ENCODE assay signal across 33 cellular contexts in the genomic region with DNA sequence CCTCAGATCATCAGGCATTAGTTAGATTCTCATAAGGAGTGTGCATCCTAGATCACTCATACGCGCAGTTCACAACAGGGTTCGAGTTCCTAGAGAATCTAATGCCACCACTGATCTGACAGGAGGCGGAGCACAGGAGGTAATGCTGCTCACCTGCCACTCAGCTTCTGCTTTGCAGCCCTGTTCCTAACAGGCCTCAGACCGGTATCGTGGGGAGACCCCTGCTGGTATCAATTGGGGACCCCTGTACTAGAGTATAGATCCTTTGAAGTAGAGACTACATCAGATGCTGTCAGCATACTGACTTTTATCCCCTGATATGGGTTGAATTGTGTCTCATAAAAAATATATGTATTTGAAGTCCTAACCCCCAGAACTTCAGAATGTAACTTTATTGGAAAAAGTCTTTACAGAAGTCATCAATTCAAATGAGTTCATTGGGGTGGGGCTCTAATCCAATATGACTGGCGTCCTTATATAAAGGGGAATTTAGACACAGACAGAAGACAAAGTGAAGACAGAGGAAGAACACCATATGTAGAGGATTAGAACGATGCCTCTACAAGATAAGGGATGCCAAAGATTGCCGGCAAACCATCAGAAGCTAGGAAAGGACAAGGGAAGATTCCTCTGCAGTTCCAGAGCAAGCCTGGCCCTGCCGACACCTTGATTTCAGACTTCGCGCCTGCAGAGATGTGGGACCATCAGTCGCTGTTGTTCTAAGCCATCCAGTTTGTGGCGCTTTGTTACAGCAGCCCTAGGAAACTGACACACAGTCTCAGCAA.
"Had no signal": no experiment of that assay in that cellular context is flagged by ENCODE, and none has a peak within 500 bp of the region (broad histone marks: within the 10 kb centered on the region; RNA-seq: fewer than 3 reads in every experiment).

No MANE protein-coding gene starts in this region.

- H3K4me2 ChIP-seq: hepatocyte had no signal

- H3K4me3 Mint-ChIP-seq: activated naive CD4-positive, alpha-beta T cell treated with anti-CD3 and anti-CD28 coated beads for 36 hours; activated naive CD8-positive, alpha-beta T cell treated with anti-CD3 and anti-CD28 coated beads for 36 hours; activated T-cell treated with anti-CD3 and anti-CD28 coated beads, Interleukin-2, amount 50 U/mL, for 72 hours; naive thymus-derived CD4-positive, alpha-beta T cell; neural crest cell; stimulated activated naive B cell treated with anti-CD40 and anti-IgM and Interleukin-4, amounts not matched to agents 10 μg/mL and 1 μg/mL and 100 μg/mL, for 72 hours; T-helper 2 cell treated with Interferon-gamma antibody and Interleukin-4, amounts not matched to agents 5 μg/mL and 100 μg/mL, for 36 hours had no signal

- H3K27ac Mint-ChIP-seq: activated naive CD4-positive, alpha-beta T cell treated with anti-CD3 and anti-CD28 coated beads for 36 hours; activated naive CD8-positive, alpha-beta T cell treated with anti-CD3 and anti-CD28 coated beads for 36 hours; activated T-cell treated with anti-CD3 and anti-CD28 coated beads, Interleukin-2, amount 50 U/mL, for 72 hours; naive thymus-derived CD4-positive, alpha-beta T cell; stimulated activated naive B cell treated with anti-CD40 and anti-IgM and Interleukin-4, amounts not matched to agents 10 μg/mL and 1 μg/mL and 100 μg/mL, for 72 hours; T-helper 2 cell treated with Interferon-gamma antibody and Interleukin-4, amounts not matched to agents 5 μg/mL and 100 μg/mL, for 36 hours had no signal

- H3K4me1 ChIP-seq: adrenal gland, ascending aorta, gastroesophageal sphincter, pancreas, prostate gland, stomach, suprapubic skin had no signal

- FAIRE-seq: kidney, pancreas had no signal

- H3K27me3 Mint-ChIP-seq: activated naive CD8-positive, alpha-beta T cell treated with anti-CD3 and anti-CD28 coated beads for 36 hours; stimulated activated naive B cell treated with anti-CD40 and anti-IgM and Interleukin-4, amounts not matched to agents 10 μg/mL and 1 μg/mL and 100 μg/mL, for 72 hours had no signal

- H3K27ac ChIP-seq: adrenal gland, ascending aorta, coronary artery, dorsolateral prefrontal cortex, gastroesophageal sphincter, hepatocyte, pancreas, prostate gland, stomach, suprapubic skin, tibial artery had no signal

- H3K27me3 ChIP-seq: adrenal gland, ascending aorta, brain microvascular endothelial cell, gastroesophageal sphincter, hepatocyte, pancreas, stomach, suprapubic skin, tibial artery had no signal

- ATAC-seq: activated T-cell treated with anti-CD3 and anti-CD28 coated beads, Interleukin-2, amount 50 U/mL, for 72 hours; gastroesophageal sphincter; naive thymus-derived CD4-positive, alpha-beta T cell; pancreas; stimulated activated naive B cell treated with anti-CD40 and anti-IgM and Interleukin-4, amounts not matched to agents 10 μg/mL and 1 μg/mL and 100 μg/mL, for 72 hours had no signal

- DNase-seq: activated CD4-positive, alpha-beta T cell treated with anti-CD3 and anti-CD28 coated beads for 4 hours; activated CD4-positive, alpha-beta T cell treated with anti-CD3 and anti-CD28 coated beads, Interleukin-2, amount 50 U/mL, for 4 hours; activated CD4-positive, CD25-positive, alpha-beta regulatory T cell; activated effector memory CD4-positive, alpha-beta T cell treated with anti-CD3 and anti-CD28 coated beads, Interleukin-2, amount 50 U/mL, for 16 hours; activated naive CD4-positive, alpha-beta T cell treated with anti-CD3 and anti-CD28 coated beads for 36 hours; activated naive CD8-positive, alpha-beta T cell treated with anti-CD3 and anti-CD28 coated beads for 36 hours; activated T-cell treated with anti-CD3 and anti-CD28 coated beads for 4 hours; activated T-cell treated with anti-CD3 and anti-CD28 coated beads, Interleukin-2, amount 50 U/mL, for 72 hours; adrenal gland; dorsolateral prefrontal cortex; effector memory CD4-positive, alpha-beta T cell; erythroblast; kidney; midbrain; naive thymus-derived CD4-positive, alpha-beta T cell; nucleus accumbens; pancreas; retina; stimulated activated CD4-positive, alpha-beta T cell treated with anti-CD3 and anti-CD28 coated beads, Interleukin-15, amount 100 ng/mL, for 24 hours; stimulated activated CD4-positive, alpha-beta T cell treated with anti-CD3 and anti-CD28 coated beads, Interleukin-2, amount 100 ng/mL, for 24 hours; stimulated activated naive B cell treated with anti-CD40 and anti-IgM and Interleukin-4, amounts not matched to agents 10 μg/mL and 1 μg/mL and 100 μg/mL, for 72 hours; stomach; T-helper 1 cell; tibial artery had no signal

- H3K9me3 Mint-ChIP-seq: activated naive CD4-positive, alpha-beta T cell treated with anti-CD3 and anti-CD28 coated beads for 36 hours; activated naive CD8-positive, alpha-beta T cell treated with anti-CD3 and anti-CD28 coated beads for 36 hours; stimulated activated naive B cell treated with anti-CD40 and anti-IgM and Interleukin-4, amounts not matched to agents 10 μg/mL and 1 μg/mL and 100 μg/mL, for 72 hours; T-helper 2 cell treated with Interferon-gamma antibody and Interleukin-4, amounts not matched to agents 5 μg/mL and 100 μg/mL, for 36 hours had no signal

- H3K79me2 ChIP-seq: hepatocyte had no signal

- H3K4me1 Mint-ChIP-seq: activated naive CD8-positive, alpha-beta T cell treated with anti-CD3 and anti-CD28 coated beads for 36 hours; naive thymus-derived CD4-positive, alpha-beta T cell; stimulated activated naive B cell treated with anti-CD40 and anti-IgM and Interleukin-4, amounts not matched to agents 10 μg/mL and 1 μg/mL and 100 μg/mL, for 72 hours had no signal

- H3K36me3 ChIP-seq: adrenal gland, ascending aorta, brain microvascular endothelial cell, gastroesophageal sphincter, pancreas, prostate gland, stomach, suprapubic skin, tibial artery had no signal

- H2AFZ ChIP-seq: hepatocyte had no signal

- H3K4me3 ChIP-seq: adrenal gland, ascending aorta, coronary artery, dorsolateral prefrontal cortex, gastroesophageal sphincter, hepatocyte, pancreas, prostate gland, stomach, suprapubic skin, tibial artery had no signal

- H3K36me3 Mint-ChIP-seq: activated naive CD8-positive, alpha-beta T cell treated with anti-CD3 and anti-CD28 coated beads for 36 hours; naive thymus-derived CD4-positive, alpha-beta T cell; stimulated activated naive B cell treated with anti-CD40 and anti-IgM and Interleukin-4, amounts not matched to agents 10 μg/mL and 1 μg/mL and 100 μg/mL, for 72 hours had no signal

- H3K9me3 ChIP-seq: adrenal gland, ascending aorta, gastroesophageal sphincter, pancreas, prostate gland, stomach, suprapubic skin, tibial artery had no signal
